26 cellular contexts compared by ENCODE assay signal in the genomic region with DNA sequence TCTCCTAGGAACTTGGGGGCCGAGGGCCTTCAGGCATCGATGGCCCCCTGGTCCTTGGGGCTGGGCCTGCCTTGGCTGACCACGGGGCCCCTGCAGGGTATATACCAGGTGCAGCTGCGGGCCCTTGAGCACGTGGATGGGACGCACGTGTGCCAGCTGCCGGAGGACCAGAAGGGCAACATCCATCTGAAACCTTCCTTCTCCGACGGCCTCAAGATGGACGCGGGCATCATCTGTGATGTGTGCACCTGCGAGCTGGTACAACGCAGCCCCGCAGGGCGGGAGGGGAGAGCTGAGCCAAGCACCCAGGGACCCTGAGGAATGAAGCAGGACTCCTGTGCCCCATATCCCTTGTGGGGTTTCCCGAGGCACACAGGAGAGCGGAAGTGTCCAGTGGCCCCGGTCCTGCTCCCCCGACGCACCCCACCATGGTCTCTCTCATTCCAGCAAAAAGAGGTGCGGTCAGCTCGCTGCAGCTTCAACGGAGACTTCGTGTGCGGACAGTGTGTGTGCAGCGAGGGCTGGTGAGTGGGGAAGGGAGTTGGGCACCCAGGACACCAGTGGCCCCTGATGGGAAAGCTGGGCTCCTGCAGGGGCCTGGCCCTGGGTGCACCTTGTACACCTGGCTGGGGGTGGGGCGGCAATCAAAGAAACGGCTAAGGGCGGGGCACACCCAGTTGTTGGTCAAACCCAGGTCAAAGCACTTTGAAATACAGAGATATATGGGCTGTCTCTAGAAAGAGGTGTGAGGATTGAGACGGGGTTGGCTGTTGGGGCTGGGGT. TPM values are rescaled to one million over a fixed set of nuclear protein-coding genes. Genes with fewer than 3 reads are reported as not detected.
A peak's percentile ranks its signal among the peaks of the same experiment; 100 is the strongest.
DNase-seq lines count a peak whose midpoint lies in the region; ATAC-seq, FAIRE-seq and TF ChIP-seq lines count a peak whose summit lies in the region.
"Had no signal": no experiment of that assay in that cellular context is flagged by ENCODE, and none has a peak within 500 bp of the region (broad histone marks: within the 10 kb centered on the region; RNA-seq: fewer than 3 reads in every experiment).

No MANE protein-coding gene starts in this region.

- intact Hi-C loops in Right ventricle myocardium inferior (cut with DNase I) (no loop called here), left cardiac atrium (cut with DNase I) (no loop called here), K562 (cut with micrococcal nuclease) (no loop called here), mucosa of descending colon (cut with DNase I, micrococcal nuclease) (no loop called here), transverse colon (cut with DNase I; ENCODE audit: low total_unique reads) (no loop called here)

- H3K79me2 ChIP-seq in K562 (ENCODE audit: control insufficient read depth, insufficient read depth, low read length) = no peaks in the 10 kb centered on the region

- TF ChIP-seq EP300 in K562 (IDR thresholded peaks at IDR 0.05; ENCODE audit: low read length) (no peak), transverse colon (IDR thresholded peaks at IDR 0.05; ENCODE audit: low read depth) (no peak)

- CTCF ChIA-PET in K562 (lab: Yijun Ruan, JAX; ENCODE audit: low intra/inter-chr PET ratio) = no interaction called here

- H3K27me3 ChIP-seq in K562 (ENCODE audit: control insufficient read depth in 2 of 2, insufficient read depth in 2 of 2, low read length in 2 of 2) (peaks cover 9 to 36% of the 10 kb centered on the region in 2 experiments; a peak in 4 of 5 replicates), transverse colon (no peaks in the 10 kb centered on the region)
- H3K27me3 ChIP-seq: BLaER1 treated with 17β-estradiol and CSF1 and Interleukin-3, amounts not matched to agents 10 nM and 100 nM had no signal

- BruUV-seq in K562 (replicated peaks; lab: Mats Ljungman, UMichigan) = no TSS peak

- ATAC-seq in Right ventricle myocardium inferior = no peak
- ATAC-seq in left cardiac atrium = no peak
- ATAC-seq in K562 = no peak
- ATAC-seq in mucosa of descending colon = peak; percentile 94
- no peak for ATAC-seq in HG03175 (IDR thresholded peaks at IDR 0.05; ENCODE audit: unreplicated experiment)
- no peak for ATAC-seq in GM18868 (IDR thresholded peaks at IDR 0.05; ENCODE audit: unreplicated experiment)
- ATAC-seq in GM18519 (IDR thresholded peaks at IDR 0.05; ENCODE audit: low FRiP score, unreplicated experiment) = no peak
- ATAC-seq: CD8-positive, alpha-beta T cell had no signal

- WGBS in K562 (ENCODE audit: insufficient coverage, low coverage, missing lambda C conversion rate) = 51% methylated on average over 30 of the region's 31 CpGs
- 72% methylated on average over 31 of the region's 31 CpGs; no CpG with 5 or more reads in 1 of the 2 donors for WGBS in transverse colon (ENCODE audit: low coverage in 1 of 2), 2 donors

- H3K4me2 ChIP-seq in K562 (ENCODE audit: insufficient read depth, low read length) = no peak overlapping the region
- H3K4me2 ChIP-seq: BLaER1 treated with 17β-estradiol and CSF1 and Interleukin-3, amounts not matched to agents 10 nM and 100 nM; KMS-11 had no signal

- no peak for FAIRE-seq in K562 (lab: Jason Lieb, UNC)
- FAIRE-seq: GM12892 had no signal

- TF ChIP-seq POLR2A in K562 (conservative IDR thresholded peaks at IDR 0.05) (no peak), transverse colon (IDR thresholded peaks at IDR 0.05) (no peak)

- no peak for TF ChIP-seq RAD21 in K562 (CRISPR knock-in tag; conservative IDR thresholded peaks at IDR 0.05 in 1 of 2, IDR thresholded peaks at IDR 0.05 in 1 of 2)

- H3K36me3 ChIP-seq in K562 (ENCODE audit: control insufficient read depth, insufficient read depth, low read length) (no peaks in the 10 kb centered on the region), mucosa of descending colon (ENCODE audit: low read depth) (peaks cover 6% of the 10 kb centered on the region), transverse colon (peaks cover 0 to 26% (median 2%) of the 10 kb centered on the region in 4 donors)
- H3K36me3 ChIP-seq: BLaER1 treated with 17β-estradiol and CSF1 and Interleukin-3, amounts not matched to agents 10 nM and 100 nM; HAP-1 had no signal

- H3K27ac ChIP-seq in K562 (ENCODE audit: extremely low read depth, low read depth, low read length) = no peak overlapping the region
- H3K27ac ChIP-seq in transverse colon = peak overlapping the region; percentile 66 to 76 (median 74)
- H3K27ac ChIP-seq: BLaER1 treated with 17β-estradiol and CSF1 and Interleukin-3, amounts not matched to agents 10 nM and 100 nM; KMS-11 had no signal

- H3K9me3 ChIP-seq in K562 (replicated peaks; ENCODE audit: control insufficient read depth, insufficient read depth, low read depth, low read length) = no peaks in the 10 kb centered on the region
- H3K9me3 ChIP-seq in mucosa of descending colon = no peaks in the 10 kb centered on the region
- no peaks in the 10 kb centered on the region for H3K9me3 ChIP-seq in transverse colon
- H3K9me3 ChIP-seq: BLaER1 treated with 17β-estradiol and CSF1 and Interleukin-3, amounts not matched to agents 10 nM and 100 nM; HAP-1 had no signal

- no peak overlapping the region for H3K9ac ChIP-seq in K562 (ENCODE audit: insufficient read depth in 1 of 2, low read depth in 2 of 2, low read length in 2 of 2)
- H3K9ac ChIP-seq: BLaER1 treated with 17β-estradiol and CSF1 and Interleukin-3, amounts not matched to agents 10 nM and 100 nM; KMS-11 had no signal

- H2AFZ ChIP-seq in K562 (ENCODE audit: low read depth, low read length) = no peak overlapping the region

- no peaks in the 10 kb centered on the region for H3K9me1 ChIP-seq in K562 (ENCODE audit: control insufficient read depth, insufficient read depth, low read length)

- peak; percentile 51 for DNase-seq in Right ventricle myocardium inferior (ENCODE audit: missing footprints)
- no peak for DNase-seq in left cardiac atrium
- no peak for DNase-seq in K562 (ENCODE audit: extremely low read depth in 1 of 4, low spot score in 3 of 4)
- DNase-seq in mucosa of descending colon = peak; percentile 89 to 91 (median 91)
- DNase-seq in transverse colon = peak; percentile 90
- DNase-seq: 8988T; Calu3; CD8-positive, alpha-beta T cell; DMS153; NCI-H1105; NCI-H146; NCI-H2029 treated with DMSO at 0.1 percent for 48 hours; NCI-H2171; NCI-H345; NCI-H524; NCI-H774; NK-92 treated with Interleukin-12 subunit alpha and Interleukin-12 subunit beta, amount 100 ng/mL, for 24 hours; Right ventricle myocardium superior had no signal

- in situ Hi-C loops in K562 (cut with MboI) (no loop called here), transverse colon (cut with MboI; ENCODE audit: low pct_ligation_motif_present in 1 of 4, low pct_unique_long_range_greater_than_20kb in 1 of 4, low sequenced_read_pairs in 3 of 4) (no loop called here)

- no peak overlapping the region for H3K4me3 ChIP-seq in K562
- H3K4me3 ChIP-seq in mucosa of descending colon = no peak overlapping the region
- H3K4me3 ChIP-seq in transverse colon = no peak overlapping the region
- H3K4me3 ChIP-seq: BLaER1 treated with 17β-estradiol and CSF1 and Interleukin-3, amounts not matched to agents 10 nM and 100 nM; HAP-1 had no signal

- H3K4me1 ChIP-seq in K562 (replicated peaks in 1 of 2; ENCODE audit: control insufficient read depth in 2 of 2, insufficient read depth in 2 of 2, low read length in 2 of 2) = peaks cover 0 to 43% of the 10 kb centered on the region in 2 experiments; a peak in 2 of 5 replicates
- H3K4me1 ChIP-seq in mucosa of descending colon (ENCODE audit: low read depth) = peaks cover 10% of the 10 kb centered on the region
- peaks cover 7 to 21% (median 15%) of the 10 kb centered on the region in 4 donors for H3K4me1 ChIP-seq in transverse colon
- H3K4me1 ChIP-seq: HAP-1 had no signal

- POLR2A ChIA-PET in K562 (lab: Yijun Ruan, JAX) = interaction anchor here (0.7 to 1.3 kb wide), 2 partner anchors 42 to 684 kb away, joined by 3 to 5 read pairs; no protein-coding TSS in a partner anchor

- TF ChIP-seq CTCF in K562 (IDR thresholded peaks at IDR 0.05 in 2 of 3, conservative IDR thresholded peaks at IDR 0.05 in 1 of 3; ENCODE audit: insufficient read depth in 2 of 3, low read depth in 1 of 3, low read length in 3 of 3) (no peak), mucosa of descending colon (IDR thresholded peaks at IDR 0.05) (no peak), transverse colon (IDR thresholded peaks at IDR 0.05) (peak in 4 of 5 experiments; percentile 18 to 49 (median 26))

- no peaks in the 10 kb centered on the region for H4K20me1 ChIP-seq in K562 (replicated peaks; ENCODE audit: control insufficient read depth, insufficient read depth, low read length)
- H4K20me1 ChIP-seq: BLaER1 treated with 17β-estradiol and CSF1 and Interleukin-3, amounts not matched to agents 10 nM and 100 nM had no signal

RNA-seq across cellular contexts. Expression of a gene that starts 10.6 kb away (rescaled TPM):
- total RNA-seq in Right ventricle myocardium inferior (7.5 TPM), left cardiac atrium (10 to 100 TPM; 18.9 to 26.9 TPM), K562 (2014; rRNA removed) (0.05 and 0.82 TPM in 2 replicates), K562 (2014; rRNA removed; fragmentation: Illumina TruSeq; extraction: Trizol) (not detected in 2 replicates), K562 (2015; rRNA removed; fragmentation: Illumina TruSeq; extraction: Trizol) (0.25 and 0.26 TPM in 2 replicates), K562 (2021) (0.89 and 2.8 TPM in 2 replicates), mucosa of descending colon (100 to 1,000 TPM; 153 to 307 (median 246) TPM), transverse colon (100 to 1,000 TPM; 196 to 323 (median 229) TPM)
- total RNA-seq in K562 (2011; cell fraction: chromatin; rRNA removed; ENCODE audit: low replicate concordance) = 0.84 and 1.1 TPM in 2 replicates
- total RNA-seq in K562 (2011; cell fraction: nucleolus; rRNA removed) = 1.7 and 2.4 TPM in 2 replicates
- 1.4 and 1.9 TPM in 2 replicates for total RNA-seq in K562 (2011; cell fraction: nucleoplasm; rRNA removed)
- polyA plus RNA-seq in K562 (2011; rRNA removed) (0.95 and 1.3 TPM in 2 replicates), K562 (2014; fragmentation: Illumina TruSeq; extraction: Trizol) (0.58 and 0.86 TPM in 2 replicates), K562 (2014; fragmentation: Nextera tagmentation; extraction: Ambion mirVana) (not detected), K562 (2014; rRNA removed) (0.93 and 1.2 TPM in 2 replicates)
- 1.1 and 2.0 TPM in 2 replicates for polyA plus RNA-seq in K562 (2011; cell fraction: cytosol; rRNA removed)
- polyA plus RNA-seq in K562 (2011; cell fraction: nucleus; rRNA removed) = 2.3 and 2.6 TPM in 2 replicates
- polyA plus RNA-seq in K562 (2012) = 1.9 and 4.1 TPM in 2 replicates
- 0.24 and 0.32 TPM in 2 replicates for polyA minus RNA-seq in K562 (2011; rRNA and poly(A)+ RNA removed)
- 3.4 and 4.2 TPM in 2 replicates for polyA minus RNA-seq in K562 (2011; cell fraction: cytosol; rRNA and poly(A)+ RNA removed)
- 0.89 and 1.2 TPM in 2 replicates for polyA minus RNA-seq in K562 (2011; cell fraction: nucleus; rRNA and poly(A)+ RNA removed)
- total RNA-seq: G401 had no signal

RNA-seq across cellular contexts. Expression of a gene that starts 33.1 kb away (rescaled TPM):
- 23.8 TPM for total RNA-seq in Right ventricle myocardium inferior
- 10 to 100 TPM; 22.0 to 22.9 TPM for total RNA-seq in left cardiac atrium
- 12.6 and 46.2 TPM in 2 replicates for total RNA-seq in K562 (2011; cell fraction: chromatin; rRNA removed; ENCODE audit: low replicate concordance)
- 46.2 and 53.6 TPM in 2 replicates for total RNA-seq in K562 (2011; cell fraction: nucleolus; rRNA removed)
- total RNA-seq in K562 (2011; cell fraction: nucleoplasm; rRNA removed) = 21.6 and 27.1 TPM in 2 replicates
- 51.6 and 58.5 TPM in 2 replicates for total RNA-seq in K562 (2014; rRNA removed)
- total RNA-seq in K562 (2014; rRNA removed; fragmentation: Illumina TruSeq; extraction: Trizol) = 2.2 and 4.2 TPM in 2 replicates
- 23.2 and 23.4 TPM in 2 replicates for total RNA-seq in K562 (2015; rRNA removed; fragmentation: Illumina TruSeq; extraction: Trizol)
- total RNA-seq in K562 (2021) = 41.6 and 46.7 TPM in 2 replicates
- polyA plus RNA-seq in K562 (2011; rRNA removed) = 17.4 and 31.4 TPM in 2 replicates
- polyA plus RNA-seq in K562 (2011; cell fraction: cytosol; rRNA removed) = 40.3 and 101 TPM in 2 replicates
- polyA plus RNA-seq in K562 (2011; cell fraction: nucleus; rRNA removed) = 71.0 and 91.6 TPM in 2 replicates
- polyA plus RNA-seq in K562 (2012) = 29.9 and 60.2 TPM in 2 replicates
- polyA plus RNA-seq in K562 (2014; fragmentation: Illumina TruSeq; extraction: Trizol) = 6.1 and 15.8 TPM in 2 replicates
- polyA plus RNA-seq in K562 (2014; fragmentation: Nextera tagmentation; extraction: Ambion mirVana) = 1 to 10 TPM in 1 of 2 experiments, under 1 TPM in 1; 0.45 to 2.1 TPM
- 36.4 and 40.3 TPM in 2 replicates for polyA plus RNA-seq in K562 (2014; rRNA removed)
- 7.4 and 9.8 TPM in 2 replicates for polyA minus RNA-seq in K562 (2011; rRNA and poly(A)+ RNA removed)
- 23.4 and 30.8 TPM in 2 replicates for polyA minus RNA-seq in K562 (2011; cell fraction: cytosol; rRNA and poly(A)+ RNA removed)
- polyA minus RNA-seq in K562 (2011; cell fraction: nucleus; rRNA and poly(A)+ RNA removed) = 18.3 and 25.1 TPM in 2 replicates
- 10 to 100 TPM in 2 of 3 donors, 1 to 10 TPM in 1; 7.1 to 18.2 (median 18.2) TPM for total RNA-seq in mucosa of descending colon
- 100 to 1,000 TPM in 1 of 4 donors, 10 to 100 TPM in 1, 1 to 10 TPM in 2; 9.3 to 116 (median 30.9) TPM for total RNA-seq in transverse colon

RNA-seq across cellular contexts. Expression of a gene that starts 52.7 kb away (rescaled TPM):
- total RNA-seq in Right ventricle myocardium inferior (16.0 TPM), left cardiac atrium (10 to 100 TPM; 15.8 to 17.8 TPM), K562 (2014; rRNA removed) (12.8 and 16.0 TPM in 2 replicates), K562 (2014; rRNA removed; fragmentation: Illumina TruSeq; extraction: Trizol) (24.8 and 27.6 TPM in 2 replicates), K562 (2015; rRNA removed; fragmentation: Illumina TruSeq; extraction: Trizol) (25.8 and 27.7 TPM in 2 replicates), K562 (2021) (22.2 and 26.7 TPM in 2 replicates), mucosa of descending colon (10 to 100 TPM; 24.5 to 27.5 (median 25.7) TPM), transverse colon (10 to 100 TPM; 24.0 to 99.1 (median 63.1) TPM)
- total RNA-seq in K562 (2011; cell fraction: chromatin; rRNA removed; ENCODE audit: low replicate concordance) = 112 and 148 TPM in 2 replicates
- total RNA-seq in K562 (2011; cell fraction: nucleolus; rRNA removed) = 60.9 and 67.9 TPM in 2 replicates
- total RNA-seq in K562 (2011; cell fraction: nucleoplasm; rRNA removed) = 116 and 161 TPM in 2 replicates
- polyA plus RNA-seq in K562 (2011; rRNA removed) (38.6 and 38.7 TPM in 2 replicates), K562 (2014; fragmentation: Illumina TruSeq; extraction: Trizol) (36.5 and 38.1 TPM in 2 replicates), K562 (2014; fragmentation: Nextera tagmentation; extraction: Ambion mirVana) (10 to 100 TPM; 13.7 to 18.8 TPM), K562 (2014; rRNA removed) (24.2 and 25.4 TPM in 2 replicates)
- 17.7 and 26.9 TPM in 2 replicates for polyA plus RNA-seq in K562 (2011; cell fraction: cytosol; rRNA removed)
- polyA plus RNA-seq in K562 (2011; cell fraction: nucleus; rRNA removed) = 31.3 and 35.3 TPM in 2 replicates
- polyA plus RNA-seq in K562 (2012) = 20.2 and 24.9 TPM in 2 replicates
- polyA minus RNA-seq in K562 (2011; rRNA and poly(A)+ RNA removed) = 25.3 and 43.9 TPM in 2 replicates
- polyA minus RNA-seq in K562 (2011; cell fraction: cytosol; rRNA and poly(A)+ RNA removed) = 6.6 and 14.4 TPM in 2 replicates
- polyA minus RNA-seq in K562 (2011; cell fraction: nucleus; rRNA and poly(A)+ RNA removed) = 17.8 and 34.1 TPM in 2 replicates

Comparison
In these comparisons a context has a peak if more than half of its experiments do, and no peak if none do; other contexts are left out.
1. DNase-seq: peak in Right ventricle myocardium inferior (single experiment), mucosa of descending colon (3 of 3) and transverse colon (single experiment); none in left cardiac atrium (single experiment) and K562 (0 of 4).
2. CTCF ChIP-seq: peak in transverse colon (4 of 5); none in K562 (0 of 3) and mucosa of descending colon (single experiment).
3. RNA of a gene that starts 10.6 kb away (total RNA-seq): 196 to 323 TPM in transverse colon and 153 to 307 TPM in mucosa of descending colon; 18.9 to 26.9 TPM in left cardiac atrium, 7.5 TPM in Right ventricle myocardium inferior (single experiment) and 0.05 to 2.8 TPM in K562; every median in the first group is over 4 times any median in the second.